In genomic region chr22:29480512-29481264, GRCh38 we compare ENCODE assay signal across 1 cellular context.
TF ChIP-seq lines count a peak whose summit lies in the region.

No MANE protein-coding gene starts in this region.

TF ChIP-seq in K562, 482 proteins besides CTCF, POLR2A, EP300 and RAD21 (continued from another document and continues in another):
- TF ChIP-seq ETS1 (conservative IDR thresholded peaks at IDR 0.05; ENCODE audit: control insufficient read depth, low read depth, low read length): peak; percentile 47; the same call in 1 of the 2 replicates
- no peak for TF ChIP-seq ZNF280B (CRISPR knock-in tag; IDR thresholded peaks at IDR 0.05)
- TF ChIP-seq TBL1XR1 (IDR thresholded peaks at IDR 0.05; ENCODE audit: low read length in 2 of 2): peak in 1 of 2 experiments; percentile 52; a peak in 1 of 4 replicates
- TF ChIP-seq CHD7 (IDR thresholded peaks at IDR 0.05; ENCODE audit: low read depth, low read length): no peak
- no peak for TF ChIP-seq ZNF644 (tag; IDR thresholded peaks at IDR 0.05; ENCODE audit: low read depth)
- TF ChIP-seq SFPQ (IDR thresholded peaks at IDR 0.05; ENCODE audit: low read depth, low read length): no peak
- TF ChIP-seq SMAD4 (CRISPR knock-in tag; conservative IDR thresholded peaks at IDR 0.05): peak; percentile 54; the same call in 1 of the 2 replicates
- TF ChIP-seq ZBTB49 (CRISPR knock-in tag; IDR thresholded peaks at IDR 0.05; ENCODE audit: borderline replicate concordance): no peak
- no peak for TF ChIP-seq ZNF57 (CRISPR knock-in tag; IDR thresholded peaks at IDR 0.05)
- TF ChIP-seq STAG1 (CRISPR knock-in tag; IDR thresholded peaks at IDR 0.05; ENCODE audit: borderline replicate concordance): no peak; the same call in 1 of the 2 replicates
- TF ChIP-seq NBN (IDR thresholded peaks at IDR 0.05; ENCODE audit: low read depth): no peak
- no peak for TF ChIP-seq ZNF318 (IDR thresholded peaks at IDR 0.05; ENCODE audit: borderline replicate concordance in 1 of 2, low read depth in 1 of 2)
- no peak for TF ChIP-seq SMARCA4 (IDR thresholded peaks at IDR 0.05)
- TF ChIP-seq ASH1L (IDR thresholded peaks at IDR 0.05; ENCODE audit: borderline replicate concordance, low read depth, partially characterized antibody): no peak
- TF ChIP-seq ZNF134 (CRISPR knock-in tag; conservative IDR thresholded peaks at IDR 0.05): no peak
- no peak for TF ChIP-seq ARID3A (IDR thresholded peaks at IDR 0.05; ENCODE audit: borderline replicate concordance, low read depth, low read length)
